In genomic region chr7:84379446-84379845, GRCh38 we compare ENCODE assay signal across 33 cellular contexts.
"Had no signal": no experiment of that assay in that cellular context is flagged by ENCODE, and none has a peak within 500 bp of the region (broad histone marks: within the 10 kb centered on the region; RNA-seq: fewer than 3 reads in every experiment).

No MANE protein-coding gene starts in this region.

- H3K4me1 ChIP-seq: foreskin keratinocyte, gastrocnemius medialis, heart left ventricle had no signal

- FAIRE-seq: astrocyte, bronchial epithelial cell had no signal

- DNase-seq: activated B cell treated with CpG ODN at 0.5 μM for 24 hours; activated CD4-positive, alpha-beta T cell treated with anti-CD3 and anti-CD28 coated beads for 48 hours; activated CD4-positive, alpha-beta T cell treated with anti-CD3 and anti-CD28 coated beads, Interleukin-2, amount 50 U/mL, for 1 hour; activated CD4-positive, alpha-beta T cell treated with anti-CD3 and anti-CD28 coated beads, Interleukin-2, amount 50 U/mL, for 48 hours; activated CD8-positive, alpha-beta memory T cell treated with anti-CD3 and anti-CD28 coated beads for 24 hours; activated CD8-positive, alpha-beta T cell treated with anti-CD3 and anti-CD28 coated beads for 36 hours; activated effector memory CD4-positive, alpha-beta T cell treated with Interleukin-2 at 50 U/mL for 16 hours; activated gamma-delta T cell treated with Interleukin-2 at 50 U/mL for 16 hours; activated naive CD4-positive, alpha-beta T cell treated with anti-CD3 and anti-CD28 coated beads, Interleukin-2, amount 50 U/mL, for 16 hours; activated naive CD4-positive, alpha-beta T cell treated with Interleukin-2 at 50 U/mL for 16 hours; activated T-cell treated with anti-CD3 and anti-CD28 coated beads, Interleukin-2, amount 50 U/mL, for 4 hours; amniotic stem cell; anterior cingulate cortex; brain microvascular endothelial cell; dorsolateral prefrontal cortex; effector memory CD4-positive, alpha-beta T cell; endodermal cell; foreskin keratinocyte; gastrocnemius medialis; glutamatergic neuron; heart left ventricle; T1000; WERI-Rb-1 had no signal

- H3K27me3 Mint-ChIP-seq: activated B cell treated with CpG ODN at 0.5 μM for 24 hours; activated CD8-positive, alpha-beta T cell treated with anti-CD3 and anti-CD28 coated beads for 36 hours; activated naive CD8-positive, alpha-beta T cell; activated T-helper 17 cell treated with anti-CD3 and anti-CD28 coated beads, Interleukin-2, amount 50 U/mL, for 72 hours; central memory CD8-positive, alpha-beta T cell; dendritic cell treated with granulocyte-macrophage colony-stimulating factor and Interleukin-4, amounts not matched to agents 40 ng/mL and 50 ng/mL, for 4 days had no signal

- H3K4me3 Mint-ChIP-seq: activated B cell treated with CpG ODN at 0.5 μM for 24 hours; activated CD8-positive, alpha-beta T cell treated with anti-CD3 and anti-CD28 coated beads for 36 hours; activated naive CD8-positive, alpha-beta T cell; activated T-cell treated with anti-CD3 and anti-CD28 coated beads, Interleukin-2, amount 50 U/mL, for 4 hours; activated T-helper 17 cell treated with anti-CD3 and anti-CD28 coated beads, Interleukin-2, amount 50 U/mL, for 72 hours; central memory CD8-positive, alpha-beta T cell; dendritic cell treated with granulocyte-macrophage colony-stimulating factor and Interleukin-4, amounts not matched to agents 40 ng/mL and 50 ng/mL, for 4 days; endodermal cell; T-helper 2 cell treated with Interferon-gamma antibody and Interleukin-4, amounts not matched to agents 5 μg/mL and 100 μg/mL, for 36 hours had no signal

- H3K9me3 ChIP-seq: gastrocnemius medialis, heart left ventricle had no signal

- H3K27ac ChIP-seq: brain microvascular endothelial cell, coronary artery, dorsolateral prefrontal cortex, foreskin keratinocyte, gastrocnemius medialis, heart left ventricle, WERI-Rb-1 had no signal

- H3K27ac Mint-ChIP-seq: activated B cell treated with CpG ODN at 0.5 μM for 24 hours; activated CD8-positive, alpha-beta T cell treated with anti-CD3 and anti-CD28 coated beads for 36 hours; activated naive CD8-positive, alpha-beta T cell; activated T-helper 17 cell treated with anti-CD3 and anti-CD28 coated beads, Interleukin-2, amount 50 U/mL, for 72 hours; dendritic cell treated with granulocyte-macrophage colony-stimulating factor and Interleukin-4, amounts not matched to agents 40 ng/mL and 50 ng/mL, for 4 days; endodermal cell; T-helper 2 cell treated with Interferon-gamma antibody and Interleukin-4, amounts not matched to agents 5 μg/mL and 100 μg/mL, for 36 hours had no signal

- H3K9me3 Mint-ChIP-seq: activated CD8-positive, alpha-beta T cell treated with anti-CD3 and anti-CD28 coated beads for 36 hours; activated T-cell treated with anti-CD3 and anti-CD28 coated beads, Interleukin-2, amount 50 U/mL, for 4 hours; dendritic cell treated with granulocyte-macrophage colony-stimulating factor and Interleukin-4, amounts not matched to agents 40 ng/mL and 50 ng/mL, for 4 days; T-helper 2 cell treated with Interferon-gamma antibody and Interleukin-4, amounts not matched to agents 5 μg/mL and 100 μg/mL, for 36 hours had no signal

- H3K4me3 ChIP-seq: coronary artery, dorsolateral prefrontal cortex, gastrocnemius medialis, heart left ventricle had no signal

- H3K36me3 ChIP-seq: brain microvascular endothelial cell, gastrocnemius medialis, heart left ventricle, WERI-Rb-1 had no signal

- H3K36me3 Mint-ChIP-seq: activated naive CD8-positive, alpha-beta T cell had no signal

- H3K27me3 ChIP-seq: brain microvascular endothelial cell, dorsolateral prefrontal cortex, foreskin keratinocyte, gastrocnemius medialis, heart left ventricle had no signal

- H3K4me1 Mint-ChIP-seq: activated B cell treated with CpG ODN at 0.5 μM for 24 hours; activated T-helper 17 cell treated with anti-CD3 and anti-CD28 coated beads, Interleukin-2, amount 50 U/mL, for 72 hours; central memory CD8-positive, alpha-beta T cell; endodermal cell had no signal

- ATAC-seq: activated CD4-positive, CD25-positive, alpha-beta regulatory T cell treated with anti-CD3 and anti-CD28 coated beads, Interleukin-2, amount 50 U/mL, for 24 hours; activated CD8-positive, alpha-beta T cell treated with anti-CD3 and anti-CD28 coated beads for 36 hours; activated T-cell treated with anti-CD3 and anti-CD28 coated beads, Interleukin-2, amount 50 U/mL, for 4 hours; activated T-helper 17 cell treated with anti-CD3 and anti-CD28 coated beads, Interleukin-2, amount 50 U/mL, for 72 hours; esophagus mucosa; foreskin keratinocyte; gastrocnemius medialis; heart left ventricle had no signal
